Comparison of ENCODE assay signal across 27 cellular contexts in genomic region chr16:82971126-82971525, GRCh38.
DNase-seq lines count a peak whose midpoint lies in the region; ATAC-seq, FAIRE-seq and TF ChIP-seq lines count a peak whose summit lies in the region.
"Had no signal": no experiment of that assay in that cellular context is flagged by ENCODE, and none has a peak within 500 bp of the region (broad histone marks: within the 10 kb centered on the region; RNA-seq: fewer than 3 reads in every experiment).

No MANE protein-coding gene starts in this region.

- H3K9ac ChIP-seq in endodermal cell (ENCODE audit: extremely low read depth, low read length, poor library complexity, severe bottlenecking): no peak overlapping the region
- H3K9ac ChIP-seq: BLaER1 had no signal

- ATAC-seq in Right ventricle myocardium inferior (peak; percentile 23), left ventricle myocardium superior (peak; percentile 23), HG03175 (IDR thresholded peaks at IDR 0.05; ENCODE audit: unreplicated experiment) (no peak), pancreas (no peak)
- ATAC-seq: CD8-positive, alpha-beta T cell; GM12878; GM23338; HCT116 had no signal

- CTCF ChIA-PET in HEK293 (lab: Yijun Ruan, JAX): no interaction called here

- H3K4me3 ChIP-seq in left ventricle myocardium inferior (no peak overlapping the region), HEK293 (ENCODE audit: low read depth, low read length) (no peak overlapping the region), bronchial epithelial cell (ENCODE audit: low read depth, low read length) (no peak overlapping the region), pancreas (no peak overlapping the region), endodermal cell (ENCODE audit: low read length) (no peak overlapping the region)
- H3K4me3 ChIP-seq: BLaER1, GM12878, GM23338 had no signal

- no peak for DNase-seq in Right ventricle myocardium inferior (ENCODE audit: missing footprints)
- DNase-seq in left ventricle myocardium inferior: no peak
- no peak for DNase-seq in bronchial epithelial cell (ENCODE audit: low read depth)
- no peak for DNase-seq in left ventricle myocardium superior
- DNase-seq in pancreas: no peak
- DNase-seq in endodermal cell: no peak
- DNase-seq: Caco-2; CD4-positive, CD25-positive, alpha-beta regulatory T cell; CD8-positive, alpha-beta T cell; DMS 273 treated with DMSO at 0.1 percent for 48 hours; DMS79; EL; GDM1; H9; HFFc6 had no signal

- no peaks in the 10 kb centered on the region for H3K36me3 Mint-ChIP-seq in endodermal cell (ENCODE audit: low read depth)
- H3K36me3 Mint-ChIP-seq: CD4-positive, CD25-positive, alpha-beta regulatory T cell; CD8-positive, alpha-beta T cell had no signal

- peaks cover 8% of the 10 kb centered on the region for H3K9me3 Mint-ChIP-seq in endodermal cell
- H3K9me3 Mint-ChIP-seq: CD8-positive, alpha-beta T cell; H9 had no signal

- H3K36me3 ChIP-seq in left ventricle myocardium inferior (no peaks in the 10 kb centered on the region), HEK293 (ENCODE audit: control insufficient read depth in 2 of 2, insufficient read depth in 1 of 2, low read length in 2 of 2) (no peaks in the 10 kb centered on the region), bronchial epithelial cell (ENCODE audit: control insufficient read depth, insufficient read depth, low read length) (no peaks in the 10 kb centered on the region), pancreas (no peaks in the 10 kb centered on the region), endodermal cell (ENCODE audit: control insufficient read depth, insufficient read depth, low read length) (no peaks in the 10 kb centered on the region)
- H3K36me3 ChIP-seq: BLaER1 had no signal

- TF ChIP-seq CTCF in left ventricle myocardium inferior (IDR thresholded peaks at IDR 0.05; ENCODE audit: borderline replicate concordance): no peak
- no peak for TF ChIP-seq CTCF in HEK293 (tag by site-specific recombination; IDR thresholded peaks at IDR 0.05)
- TF ChIP-seq CTCF in bronchial epithelial cell (IDR thresholded peaks at IDR 0.05; ENCODE audit: insufficient read depth, low read length, severe bottlenecking): no peak
- TF ChIP-seq CTCF in pancreas (IDR thresholded peaks at IDR 0.05): no peak
- no peak for TF ChIP-seq CTCF in endodermal cell (conservative IDR thresholded peaks at IDR 0.05)

- peaks cover 8% of the 10 kb centered on the region for H3K9me3 ChIP-seq in left ventricle myocardium inferior (replicated peaks)
- no peaks in the 10 kb centered on the region for H3K9me3 ChIP-seq in HEK293 (ENCODE audit: control insufficient read depth, insufficient read depth, low read depth, low read length)
- H3K9me3 ChIP-seq in pancreas: no peaks in the 10 kb centered on the region
- no peaks in the 10 kb centered on the region for H3K9me3 ChIP-seq in endodermal cell (ENCODE audit: control insufficient read depth, low read length)
- H3K9me3 ChIP-seq: BLaER1 had no signal

- FAIRE-seq in bronchial epithelial cell (lab: Jason Lieb, UNC) (peak; percentile 88), pancreas (lab: Jason Lieb, UNC) (no peak)
- FAIRE-seq: A204.1, D721Med, GM12878, GM19239 had no signal

- POLR2A ChIA-PET in HEK293 (lab: Yijun Ruan, JAX): no interaction called here

- H3K27ac ChIP-seq in left ventricle myocardium inferior (replicated peaks) (no peak overlapping the region), HEK293 (ENCODE audit: extremely low read depth, low read depth, low read length) (no peak overlapping the region), pancreas (no peak overlapping the region), endodermal cell (ENCODE audit: low read depth, low read length) (no peak overlapping the region)
- H3K27ac ChIP-seq: 22Rv1, BLaER1, C4-2B had no signal

- H3K27ac Mint-ChIP-seq in endodermal cell: no peak overlapping the region
- H3K27ac Mint-ChIP-seq: B cell; CD8-positive, alpha-beta T cell; GM23338; H9; HFFc6 had no signal

- WGBS in pancreas, 2 donors: 64 to 72% methylated on average over 5 of the region's 5 CpGs
- 94 to 100% methylated on average over 3 to 5 of the region's 5 CpGs for WGBS in endodermal cell (ENCODE audit: insufficient coverage in 1 of 2, insufficient read length in 1 of 2), 2 experiments

- H3K27me3 Mint-ChIP-seq in endodermal cell (ENCODE audit: insufficient read depth): no peaks in the 10 kb centered on the region
- H3K27me3 Mint-ChIP-seq: B cell; CD4-positive, CD25-positive, alpha-beta regulatory T cell had no signal

- no peak overlapping the region for H3K4me3 Mint-ChIP-seq in endodermal cell
- H3K4me3 Mint-ChIP-seq: B cell; CD4-positive, CD25-positive, alpha-beta regulatory T cell; CD8-positive, alpha-beta T cell; GM23338; H9; HFFc6 had no signal

- no peaks in the 10 kb centered on the region for H3K4me1 Mint-ChIP-seq in endodermal cell
- H3K4me1 Mint-ChIP-seq: B cell; CD4-positive, CD25-positive, alpha-beta regulatory T cell; GM23338 had no signal

- H3K27me3 ChIP-seq in left ventricle myocardium inferior (ENCODE audit: low read depth): no peaks in the 10 kb centered on the region
- no peaks in the 10 kb centered on the region for H3K27me3 ChIP-seq in bronchial epithelial cell (ENCODE audit: control insufficient read depth, insufficient read depth, low read length)
- H3K27me3 ChIP-seq in pancreas: no peaks in the 10 kb centered on the region
- no peaks in the 10 kb centered on the region for H3K27me3 ChIP-seq in endodermal cell (ENCODE audit: control insufficient read depth, insufficient read depth, low read length, poor library complexity, severe bottlenecking)
- H3K27me3 ChIP-seq: BLaER1 had no signal

- intact Hi-C loops in Right ventricle myocardium inferior (cut with DNase I) (no loop called here), left ventricle myocardium inferior (cut with micrococcal nuclease) (no loop called here), left ventricle myocardium superior (cut with micrococcal nuclease) (no loop called here), pancreas (cut with DNase I) (no loop called here)

- H3K4me1 ChIP-seq in left ventricle myocardium inferior (peaks cover 10% of the 10 kb centered on the region), HEK293 (ENCODE audit: control insufficient read depth, insufficient read depth, low read length) (no peaks in the 10 kb centered on the region), pancreas (no peaks in the 10 kb centered on the region), endodermal cell (ENCODE audit: control insufficient read depth, insufficient read depth, low read length) (no peaks in the 10 kb centered on the region)
- H3K4me1 ChIP-seq: BLaER1, Caco-2 had no signal

TF ChIP-seq in HEK293, 187 proteins besides CTCF, POLR2A, EP300 and RAD21:
- no peak for TF ChIP-seq ZNF514 (tag by site-specific recombination; IDR thresholded peaks at IDR 0.05)
- TF ChIP-seq ZNF37A (tag by site-specific recombination; IDR thresholded peaks at IDR 0.05): 0 out of 2 replicates have a peak, but pooled peaks have one; percentile 40
TF ChIP-seq in HEK293: peak in this region for 1.

Comparison
In these comparisons a context has a peak if more than half of its experiments do, and no peak if none do; other contexts are left out.
1. ATAC-seq: peak in Right ventricle myocardium inferior (single experiment) and left ventricle myocardium superior (single experiment); none in HG03175 (single experiment) and pancreas (0 of 4).